ENCODE assay signal across 13 cellular contexts in the genomic region with DNA sequence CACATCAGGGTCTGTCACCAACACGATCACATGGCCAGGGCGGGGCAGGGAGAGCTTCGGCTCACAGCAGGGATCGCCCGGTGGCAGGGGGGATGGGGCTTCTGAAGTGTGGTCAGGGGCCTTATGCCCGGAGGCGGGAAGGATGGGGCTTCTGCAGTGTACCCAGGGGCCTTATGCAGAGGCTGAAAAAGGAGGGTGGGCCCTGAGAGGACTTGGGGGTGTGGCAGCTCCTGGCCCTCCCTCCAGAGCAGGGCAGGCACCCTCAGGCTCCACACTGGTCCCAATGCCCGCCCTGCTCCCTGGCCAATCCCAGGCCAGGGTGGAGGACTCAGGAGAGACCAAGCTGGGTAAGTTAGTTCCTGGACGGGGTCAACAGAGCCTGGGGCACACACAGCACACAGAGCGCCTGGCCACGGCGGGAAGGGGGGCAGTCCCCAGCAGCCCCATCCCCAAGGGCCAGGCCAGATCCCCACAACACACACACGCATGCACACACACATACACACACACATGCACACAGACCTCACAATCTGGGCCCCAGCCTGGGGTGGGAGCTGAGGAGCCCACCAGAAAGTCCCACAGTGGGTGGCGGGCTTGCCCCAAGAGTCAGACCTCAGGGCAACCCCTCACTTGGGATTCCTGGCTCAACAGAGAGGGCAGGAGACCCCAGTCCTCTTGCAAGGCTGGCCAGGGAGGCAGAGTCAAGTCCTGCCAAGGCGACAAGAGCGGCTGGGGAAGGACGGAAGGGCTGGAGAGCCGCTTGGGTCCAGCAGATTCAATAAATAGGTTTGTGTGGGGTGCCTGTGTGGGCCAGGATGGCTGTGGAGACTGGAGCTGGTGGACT. TPM values are rescaled to one million over a fixed set of nuclear protein-coding genes. Genes with fewer than 3 reads are reported as not detected.
DNase-seq lines count a peak whose midpoint lies in the region; ATAC-seq and TF ChIP-seq lines count a peak whose summit lies in the region.
"Had no signal": no experiment of that assay in that cellular context is flagged by ENCODE, and none has a peak within 500 bp of the region (broad histone marks: within the 10 kb centered on the region; RNA-seq: fewer than 3 reads in every experiment).

No MANE protein-coding gene starts in this region.

- TF ChIP-seq CTCF in heart left ventricle (IDR thresholded peaks at IDR 0.05) = no peak
- TF ChIP-seq CTCF in choroid plexus epithelial cell (conservative IDR thresholded peaks at IDR 0.05; ENCODE audit: low read depth, low read length) = no peak

- H3K9me3 ChIP-seq in right cardiac atrium (ENCODE audit: control insufficient read depth, low read length) (no peaks in the 10 kb centered on the region), heart left ventricle (no peaks in the 10 kb centered on the region), NT2/D1 (ENCODE audit: insufficient read depth, low read length) (no peaks in the 10 kb centered on the region)
- H3K9me3 ChIP-seq: BLaER1, right atrium auricular region had no signal

- peaks cover 0 to 30% (median 0%) of the 10 kb centered on the region in 9 donors for H3K36me3 ChIP-seq in heart left ventricle
- peaks cover 48% of the 10 kb centered on the region for H3K36me3 ChIP-seq in NT2/D1 (ENCODE audit: insufficient read depth, insufficient read length, low read length)
- H3K36me3 ChIP-seq: right atrium auricular region had no signal

- H3K4me3 Mint-ChIP-seq in stimulated activated naive B cell treated with anti-CD40 and anti-IgM and Interleukin-4, amounts not matched to agents 10 μg/mL and 1 μg/mL and 100 μg/mL, for 72 hours = peak overlapping the region in 1 of 2 donors; percentile 25
- H3K4me3 Mint-ChIP-seq: T-helper 1 cell treated with Interleukin-12 subunit alpha and Interleukin-12 subunit beta and Interleukin-4 antibody, amounts not matched to agents 30 μg/mL and 1 μg/mL, for 36 hours had no signal

- H3K9ac ChIP-seq in NT2/D1 (ENCODE audit: insufficient read length, low read depth) = peak overlapping the region; percentile 76
- H3K9ac ChIP-seq: BLaER1 had no signal

- H3K27me3 Mint-ChIP-seq in stimulated activated naive B cell treated with anti-CD40 and anti-IgM and Interleukin-4, amounts not matched to agents 10 μg/mL and 1 μg/mL and 100 μg/mL, for 72 hours = peaks cover 3 to 12% of the 10 kb centered on the region in 2 donors

- 65% methylated on average over 18 of the region's 18 CpGs for WGBS in right cardiac atrium
- 67 to 69% (median 67%) methylated on average over 15 to 18 of the region's 18 CpGs for WGBS in heart left ventricle, 4 donors

- DNase-seq in right cardiac atrium = peak in 2 of 3 donors; percentile 15 to 55
- no peak for DNase-seq in heart left ventricle
- DNase-seq in NT2/D1 (ENCODE audit: low read depth, low spot score) = no peak
- DNase-seq in choroid plexus epithelial cell (ENCODE audit: low read depth) = peak; percentile 53
- no peak for DNase-seq in stimulated activated naive B cell treated with anti-CD40 and anti-IgM and Interleukin-4, amounts not matched to agents 10 μg/mL and 1 μg/mL and 100 μg/mL, for 72 hours
- DNase-seq in DMS153 treated with DMSO at 0.1 percent for 48 hours (lab: John Stamatoyannopoulos, UW; ENCODE audit: unreplicated experiment) = no peak
- DNase-seq in LoVo (ENCODE audit: low spot score) = no peak
- DNase-seq in AG08396 (ENCODE audit: low spot score) = no peak
- DNase-seq: HCEC 1CT, trophoblast cell had no signal

- H3K36me3 Mint-ChIP-seq in stimulated activated naive B cell treated with anti-CD40 and anti-IgM and Interleukin-4, amounts not matched to agents 10 μg/mL and 1 μg/mL and 100 μg/mL, for 72 hours = peaks cover 22 to 29% of the 10 kb centered on the region in 2 donors

- H3K27ac ChIP-seq in right cardiac atrium (ENCODE audit: low read length) (no peak overlapping the region), heart left ventricle (no peak overlapping the region)
- H3K27ac ChIP-seq: BLaER1, right atrium auricular region had no signal

- no peaks in the 10 kb centered on the region for H3K9me3 Mint-ChIP-seq in stimulated activated naive B cell treated with anti-CD40 and anti-IgM and Interleukin-4, amounts not matched to agents 10 μg/mL and 1 μg/mL and 100 μg/mL, for 72 hours
- H3K9me3 Mint-ChIP-seq: T-helper 1 cell treated with Interleukin-12 subunit alpha and Interleukin-12 subunit beta and Interleukin-4 antibody, amounts not matched to agents 30 μg/mL and 1 μg/mL, for 36 hours had no signal

- peak overlapping the region; percentile 75 for H3K27ac Mint-ChIP-seq in stimulated activated naive B cell treated with anti-CD40 and anti-IgM and Interleukin-4, amounts not matched to agents 10 μg/mL and 1 μg/mL and 100 μg/mL, for 72 hours
- H3K27ac Mint-ChIP-seq: T-helper 1 cell treated with Interleukin-12 subunit alpha and Interleukin-12 subunit beta and Interleukin-4 antibody, amounts not matched to agents 30 μg/mL and 1 μg/mL, for 36 hours had no signal

- H3K27me3 ChIP-seq in right cardiac atrium (ENCODE audit: control insufficient read depth, insufficient read depth) = no peaks in the 10 kb centered on the region
- peaks cover 0 to 22% (median 7%) of the 10 kb centered on the region in 9 donors for H3K27me3 ChIP-seq in heart left ventricle
- no peaks in the 10 kb centered on the region for H3K27me3 ChIP-seq in NT2/D1 (ENCODE audit: insufficient read depth, insufficient read length)
- H3K27me3 ChIP-seq: BLaER1 had no signal

- H3K4me1 Mint-ChIP-seq in stimulated activated naive B cell treated with anti-CD40 and anti-IgM and Interleukin-4, amounts not matched to agents 10 μg/mL and 1 μg/mL and 100 μg/mL, for 72 hours = peaks cover 2 to 26% of the 10 kb centered on the region in 2 donors

- TF ChIP-seq POLR2A in heart left ventricle (IDR thresholded peaks at IDR 0.05) = no peak

- intact Hi-C loops in right cardiac atrium (cut with DNase I) (no loop called here), heart left ventricle (cut with DNase I) (loop anchor here in 1 of 10 donors (10.0 kb wide), 1 partner anchor 56 kb away; no protein-coding TSS in a partner anchor)

- H3K4me1 ChIP-seq in right cardiac atrium (ENCODE audit: control insufficient read depth, insufficient read depth, low read length) (no peaks in the 10 kb centered on the region), heart left ventricle (peaks cover 0 to 23% (median 9%) of the 10 kb centered on the region in 12 donors), NT2/D1 (ENCODE audit: insufficient read depth, insufficient read length) (peaks cover 56% of the 10 kb centered on the region)

- H3K4me3 ChIP-seq in right cardiac atrium (ENCODE audit: low read length) = no peak overlapping the region
- H3K4me3 ChIP-seq in heart left ventricle = no peak overlapping the region
- H3K4me3 ChIP-seq in NT2/D1 (ENCODE audit: insufficient read length, low read depth) = no peak overlapping the region
- no peak overlapping the region for H3K4me3 ChIP-seq in choroid plexus epithelial cell (ENCODE audit: low read depth, low read length)
- H3K4me3 ChIP-seq: BLaER1, right atrium auricular region had no signal

- ATAC-seq in right cardiac atrium (no peak), heart left ventricle (no peak)
- no peak for ATAC-seq in stimulated activated naive B cell treated with anti-CD40 and anti-IgM and Interleukin-4, amounts not matched to agents 10 μg/mL and 1 μg/mL and 100 μg/mL, for 72 hours (replicated peaks)

RNA-seq across cellular contexts. Expression of gene CEND1, which starts 1.1 kb away (rescaled TPM):
- total RNA-seq in right cardiac atrium (under 1 TPM in 3 of 4 donors, not detected in 1; 0.15 to 0.37 (median 0.28) TPM), heart left ventricle (1 to 10 TPM in 1 of 9 donors, under 1 TPM in 6, not detected in 2; 0.25 to 1.1 (median 0.37) TPM)
- polyA plus RNA-seq in right cardiac atrium (0.59 TPM), heart left ventricle (under 1 TPM; 0.46 to 0.50 TPM)

RNA-seq across cellular contexts. Expression of gene SLC25A22, which starts 7.1 kb away (rescaled TPM):
- 1 to 10 TPM; 3.8 to 9.0 (median 6.5) TPM for total RNA-seq in right cardiac atrium
- 4.1 TPM for polyA plus RNA-seq in right cardiac atrium
- 10 to 100 TPM in 1 of 9 donors, 1 to 10 TPM in 8; 2.1 to 12.8 (median 4.4) TPM for total RNA-seq in heart left ventricle
- polyA plus RNA-seq in heart left ventricle = 10 to 100 TPM in 1 of 2 donors, 1 to 10 TPM in 1; 2.6 to 12.7 TPM

RNA-seq across cellular contexts. Expression of gene GATD1, which starts 13.7 kb away (rescaled TPM):
- total RNA-seq in right cardiac atrium (10 to 100 TPM; 30.0 to 34.5 (median 30.8) TPM), heart left ventricle (10 to 100 TPM; 13.4 to 30.8 (median 21.5) TPM)
- polyA plus RNA-seq in right cardiac atrium (26.7 TPM), heart left ventricle (10 to 100 TPM; 20.4 to 20.5 TPM)

RNA-seq across cellular contexts. Expression of gene PIDD1, which starts 14.1 kb away (rescaled TPM):
- 1 to 10 TPM; 5.6 to 9.6 (median 8.9) TPM for total RNA-seq in right cardiac atrium
- polyA plus RNA-seq in right cardiac atrium = 10.4 TPM
- 10 to 100 TPM in 1 of 9 donors, 1 to 10 TPM in 8; 4.9 to 11.2 (median 6.6) TPM for total RNA-seq in heart left ventricle
- 10 to 100 TPM in 1 of 2 donors, 1 to 10 TPM in 1; 5.5 to 11.8 TPM for polyA plus RNA-seq in heart left ventricle

RNA-seq across cellular contexts. Expression of gene RPLP2, which starts 18.8 kb away (rescaled TPM):
- total RNA-seq in right cardiac atrium = 1,000 to 10,000 TPM in 3 of 4 donors, 100 to 1,000 TPM in 1; 949 to 1,291 (median 1,094) TPM
- 859 TPM for polyA plus RNA-seq in right cardiac atrium
- 1,000 to 10,000 TPM in 3 of 9 donors, 100 to 1,000 TPM in 6; 236 to 1,207 (median 933) TPM for total RNA-seq in heart left ventricle
- 1,000 to 10,000 TPM in 1 of 2 donors, 100 to 1,000 TPM in 1; 998 to 1,652 TPM for polyA plus RNA-seq in heart left ventricle

Comparison
In these comparisons a context has a peak if more than half of its experiments do, and no peak if none do; other contexts are left out.
1. DNase-seq: peak in right cardiac atrium (2 of 3) and choroid plexus epithelial cell (single experiment); none in heart left ventricle (0 of 5), NT2/D1 (single experiment), stimulated activated naive B cell treated with anti-CD40 and anti-IgM and Interleukin-4, amounts not matched to agents 10 μg/mL and 1 μg/mL and 100 μg/mL, for 72 hours (single experiment), DMS153 treated with DMSO at 0.1 percent for 48 hours (single experiment), LoVo (single experiment) and AG08396 (single experiment).